Comparison of ENCODE assay signal across 1 cellular context in the genomic region with DNA sequence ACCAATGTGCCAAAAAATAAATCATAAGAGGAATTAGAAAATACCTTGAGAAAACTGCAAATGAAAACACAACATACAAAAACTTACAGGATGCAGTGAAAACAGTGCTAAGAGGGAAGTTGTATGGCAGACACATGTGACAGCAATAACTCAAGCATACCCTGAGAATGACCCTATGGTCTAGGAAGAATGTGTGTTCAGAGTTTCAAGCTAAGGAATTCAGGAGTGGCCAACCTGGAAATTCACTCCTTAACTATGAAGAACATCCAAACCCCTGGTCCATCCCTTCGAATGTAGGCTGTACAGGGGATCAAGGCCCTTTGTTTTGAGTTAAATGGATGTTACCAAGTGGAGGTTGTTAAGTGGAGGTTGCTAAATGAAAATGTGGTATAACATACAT.
TF ChIP-seq lines count a peak whose summit lies in the region.

No MANE protein-coding gene starts in this region.

TF ChIP-seq in H1, 55 proteins besides CTCF, POLR2A, EP300 and RAD21 (continued from another document):
- TF ChIP-seq BRCA1 (IDR thresholded peaks at IDR 0.05; ENCODE audit: low read depth, low read length) = no peak
- TF ChIP-seq KDM4A (IDR thresholded peaks at IDR 0.05; ENCODE audit: low read depth, low read length, severe bottlenecking) = no peak
- TF ChIP-seq TAF1 (IDR thresholded peaks at IDR 0.05; ENCODE audit: low read depth, low read length) = no peak
- no peak for TF ChIP-seq HDAC2 (IDR thresholded peaks at IDR 0.05; ENCODE audit: borderline replicate concordance in 1 of 2, low read depth in 2 of 2, low read length in 2 of 2)
- TF ChIP-seq CHD1 (IDR thresholded peaks at IDR 0.05; ENCODE audit: low read depth, low read length) = no peak
